Comparison of ENCODE assay signal across 14 cellular contexts in the genomic region with DNA sequence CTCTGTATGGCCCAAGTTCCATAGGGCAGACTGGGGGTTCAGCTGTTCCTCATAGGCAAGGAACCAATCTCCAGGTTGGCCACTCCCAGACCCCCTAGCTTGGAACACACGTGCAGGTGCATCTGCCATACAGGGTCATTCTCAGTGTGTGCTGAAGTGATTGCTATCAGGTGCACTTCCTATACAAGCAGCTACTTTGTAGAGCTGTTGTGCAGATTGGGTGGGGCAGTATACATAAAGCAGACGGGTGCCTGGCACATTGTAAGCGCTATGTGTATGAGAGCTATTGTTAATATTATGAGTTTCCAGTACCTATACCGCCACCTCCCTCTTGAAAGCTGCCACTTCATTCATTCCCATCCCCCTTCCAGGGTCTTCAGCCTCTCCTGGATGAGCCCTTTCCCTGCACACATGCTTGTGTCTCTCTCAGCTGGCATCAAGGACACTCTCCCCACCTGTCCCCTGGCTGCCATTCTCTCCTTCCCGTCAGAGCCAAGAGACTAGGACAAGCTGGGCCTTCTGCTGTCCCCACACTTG. TPM values are rescaled to one million over a fixed set of nuclear protein-coding genes. Genes with fewer than 3 reads are reported as not detected.
DNase-seq lines count a peak whose midpoint lies in the region; ATAC-seq and TF ChIP-seq lines count a peak whose summit lies in the region.
"Had no signal": no experiment of that assay in that cellular context is flagged by ENCODE, and none has a peak within 500 bp of the region (broad histone marks: within the 10 kb centered on the region; RNA-seq: fewer than 3 reads in every experiment).

No MANE protein-coding gene starts in this region.

- H3K27me3 ChIP-seq in transverse colon (no peaks in the 10 kb centered on the region), foreskin keratinocyte (no peaks in the 10 kb centered on the region)
- H3K27me3 ChIP-seq: pancreas, thyroid gland had no signal

- no peaks in the 10 kb centered on the region for H3K9me3 ChIP-seq in transverse colon
- H3K9me3 ChIP-seq: pancreas, thyroid gland had no signal

- ATAC-seq in natural killer cell treated with Interleukin-12 subunit alpha and Interleukin-12 subunit beta and Interleukin-15 and Interleukin-18, amount 100 ng/mL, for 72 hours, result no peak
- ATAC-seq in natural killer cell (no peak), foreskin keratinocyte (no peak), GM21825 (IDR thresholded peaks at IDR 0.05; ENCODE audit: unreplicated experiment) (no peak), GM19395 (IDR thresholded peaks at IDR 0.05; ENCODE audit: unreplicated experiment) (no peak)
- ATAC-seq: pancreas had no signal

- TF ChIP-seq CTCF in natural killer cell (IDR thresholded peaks at IDR 0.05) (no peak), transverse colon (IDR thresholded peaks at IDR 0.05) (peak in 3 of 5 experiments; percentile 13 to 67 (median 16)), foreskin keratinocyte (conservative IDR thresholded peaks at IDR 0.05) (no peak)

- no peak overlapping the region for H3K4me3 Mint-ChIP-seq in natural killer cell treated with Interleukin-12 subunit alpha and Interleukin-12 subunit beta and Interleukin-15 and Interleukin-18, amount 100 ng/mL, for 72 hours
- no peak overlapping the region for H3K4me3 Mint-ChIP-seq in natural killer cell
- H3K4me3 Mint-ChIP-seq in dendritic cell treated with granulocyte-macrophage colony-stimulating factor and Interleukin-4, amounts not matched to agents 40 ng/mL and 50 ng/mL, for 4 days, result no peak overlapping the region
- H3K4me3 Mint-ChIP-seq: mesothelial cell of epicardium had no signal

- no peak for TF ChIP-seq POLR2A in transverse colon (IDR thresholded peaks at IDR 0.05)

- no peak overlapping the region for H3K4me3 ChIP-seq in transverse colon
- H3K4me3 ChIP-seq: pancreas, thyroid gland had no signal

- H3K9me3 Mint-ChIP-seq in natural killer cell treated with Interleukin-12 subunit alpha and Interleukin-12 subunit beta and Interleukin-15 and Interleukin-18, amount 100 ng/mL, for 72 hours, result no peaks in the 10 kb centered on the region
- no peaks in the 10 kb centered on the region for H3K9me3 Mint-ChIP-seq in natural killer cell
- no peaks in the 10 kb centered on the region for H3K9me3 Mint-ChIP-seq in dendritic cell treated with granulocyte-macrophage colony-stimulating factor and Interleukin-4, amounts not matched to agents 40 ng/mL and 50 ng/mL, for 4 days
- H3K9me3 Mint-ChIP-seq: mesothelial cell of epicardium had no signal

- no peaks in the 10 kb centered on the region for H3K36me3 Mint-ChIP-seq in natural killer cell treated with Interleukin-12 subunit alpha and Interleukin-12 subunit beta and Interleukin-15 and Interleukin-18, amount 100 ng/mL, for 72 hours
- no peaks in the 10 kb centered on the region for H3K36me3 Mint-ChIP-seq in natural killer cell
- H3K36me3 Mint-ChIP-seq in dendritic cell treated with granulocyte-macrophage colony-stimulating factor and Interleukin-4, amounts not matched to agents 40 ng/mL and 50 ng/mL, for 4 days (ENCODE audit: low read depth), result no peaks in the 10 kb centered on the region
- H3K36me3 Mint-ChIP-seq: mesothelial cell of epicardium had no signal

- H3K27ac ChIP-seq in transverse colon (peak overlapping the region; percentile 59 to 82 (median 65)), foreskin keratinocyte (no peak overlapping the region)
- H3K27ac ChIP-seq: pancreas had no signal

- peaks cover 10 to 13% of the 10 kb centered on the region in 2 donors for H3K4me1 Mint-ChIP-seq in natural killer cell treated with Interleukin-12 subunit alpha and Interleukin-12 subunit beta and Interleukin-15 and Interleukin-18, amount 100 ng/mL, for 72 hours (ENCODE audit: low read depth in 2 of 2)
- H3K4me1 Mint-ChIP-seq in natural killer cell, result peaks cover 0 to 12% of the 10 kb centered on the region in 2 donors
- peaks cover 30% of the 10 kb centered on the region for H3K4me1 Mint-ChIP-seq in dendritic cell treated with granulocyte-macrophage colony-stimulating factor and Interleukin-4, amounts not matched to agents 40 ng/mL and 50 ng/mL, for 4 days (ENCODE audit: low read depth)

- H3K4me1 ChIP-seq in transverse colon, result peaks cover 0 to 45% (median 35%) of the 10 kb centered on the region in 4 donors
- H3K4me1 ChIP-seq in foreskin keratinocyte, result peaks cover 23% of the 10 kb centered on the region

- intact Hi-C loops in natural killer cell (cut with micrococcal nuclease) (no loop called here), transverse colon (cut with DNase I; ENCODE audit: low total_unique reads) (no loop called here)
- intact Hi-C loops in dendritic cell treated with granulocyte-macrophage colony-stimulating factor and Interleukin-4, amounts not matched to agents 40 ng/mL and 50 ng/mL, for 4 days (cut with micrococcal nuclease), result no loop called here

- no peak for DNase-seq in natural killer cell treated with Interleukin-12 subunit alpha and Interleukin-12 subunit beta and Interleukin-15 and Interleukin-18, amount 100 ng/mL, for 72 hours (ENCODE audit: low spot score)
- DNase-seq in natural killer cell, result no peak
- peak; percentile 62 for DNase-seq in NCI-H510A treated with DMSO at 0.1 percent for 48 hours (lab: John Stamatoyannopoulos, UW)
- peak; percentile 62 for DNase-seq in transverse colon
- no peak for DNase-seq in foreskin keratinocyte
- DNase-seq: DMS 273 treated with DMSO at 0.1 percent for 48 hours; pancreas; stimulated activated CD4-positive, alpha-beta T cell treated with anti-CD3 and anti-CD28 coated beads, Interleukin-4, amount 100 ng/mL, for 4 hours; SW 1271; thyroid gland had no signal

- no peak for TF ChIP-seq EP300 in transverse colon (IDR thresholded peaks at IDR 0.05; ENCODE audit: low read depth)

- 60 to 83% methylated on average over 2 to 5 of the region's 5 CpGs for WGBS in transverse colon (ENCODE audit: low coverage in 1 of 2), 2 donors

- peaks cover 2 to 10% of the 10 kb centered on the region in 2 donors for H3K27me3 Mint-ChIP-seq in natural killer cell treated with Interleukin-12 subunit alpha and Interleukin-12 subunit beta and Interleukin-15 and Interleukin-18, amount 100 ng/mL, for 72 hours
- H3K27me3 Mint-ChIP-seq in natural killer cell (ENCODE audit: low read depth in 2 of 2), result peaks cover 6% of the 10 kb centered on the region in 2 donors
- peaks cover 15% of the 10 kb centered on the region for H3K27me3 Mint-ChIP-seq in dendritic cell treated with granulocyte-macrophage colony-stimulating factor and Interleukin-4, amounts not matched to agents 40 ng/mL and 50 ng/mL, for 4 days

- H3K27ac Mint-ChIP-seq in natural killer cell treated with Interleukin-12 subunit alpha and Interleukin-12 subunit beta and Interleukin-15 and Interleukin-18, amount 100 ng/mL, for 72 hours, result peak overlapping the region; percentile 42 to 50
- H3K27ac Mint-ChIP-seq in natural killer cell, result no peak overlapping the region
- peak overlapping the region; percentile 19 for H3K27ac Mint-ChIP-seq in dendritic cell treated with granulocyte-macrophage colony-stimulating factor and Interleukin-4, amounts not matched to agents 40 ng/mL and 50 ng/mL, for 4 days
- H3K27ac Mint-ChIP-seq: mesothelial cell of epicardium had no signal

- no peaks in the 10 kb centered on the region for H3K36me3 ChIP-seq in transverse colon
- H3K36me3 ChIP-seq: pancreas, thyroid gland had no signal

- in situ Hi-C loops in transverse colon (cut with MboI; ENCODE audit: low pct_ligation_motif_present in 1 of 4, low pct_unique_long_range_greater_than_20kb in 1 of 4, low sequenced_read_pairs in 3 of 4), result no loop called here

RNA-seq across cellular contexts. Expression of a gene that starts 17.2 kb away (rescaled TPM):
- total RNA-seq in natural killer cell treated with Interleukin-12 subunit alpha and Interleukin-12 subunit beta and Interleukin-15 and Interleukin-18, amount 100 ng/mL, for 72 hours, result 10 to 100 TPM; 18.0 to 28.9 TPM
- 10 to 100 TPM; 39.3 to 46.5 (median 46.3) TPM for total RNA-seq in natural killer cell
- total RNA-seq in transverse colon, result 10 to 100 TPM; 21.0 to 53.5 (median 32.5) TPM
- total RNA-seq in foreskin keratinocyte, result 20.2 and 20.7 TPM in 2 replicates
- 8.0 and 8.7 TPM in 2 replicates for polyA plus RNA-seq in foreskin keratinocyte

Comparison
In these comparisons a context has a peak if more than half of its experiments do, and no peak if none do; other contexts are left out.
1. H3K27ac Mint-ChIP-seq: peak in natural killer cell treated with Interleukin-12 subunit alpha and Interleukin-12 subunit beta and Interleukin-15 and Interleukin-18, amount 100 ng/mL, for 72 hours (2 of 2) and dendritic cell treated with granulocyte-macrophage colony-stimulating factor and Interleukin-4, amounts not matched to agents 40 ng/mL and 50 ng/mL, for 4 days (single experiment); none in natural killer cell (0 of 2).
2. DNase-seq: peak in NCI-H510A treated with DMSO at 0.1 percent for 48 hours (single experiment) and transverse colon (single experiment); none in natural killer cell treated with Interleukin-12 subunit alpha and Interleukin-12 subunit beta and Interleukin-15 and Interleukin-18, amount 100 ng/mL, for 72 hours (single experiment), natural killer cell (single experiment) and foreskin keratinocyte (0 of 2).
3. CTCF ChIP-seq: peak in transverse colon (3 of 5); none in natural killer cell (single experiment) and foreskin keratinocyte (single experiment).